ENCODE assay signal across 8 cellular contexts in genomic region chr9:136950656-136951030, GRCh38. TPM values are rescaled to one million over a fixed set of nuclear protein-coding genes. Genes with fewer than 3 reads are reported as not detected.
DNase-seq lines count a peak whose midpoint lies in the region; ATAC-seq, FAIRE-seq and TF ChIP-seq lines count a peak whose summit lies in the region.

No MANE protein-coding gene starts in this region.

- no peaks in the 10 kb centered on the region for H3K27me3 ChIP-seq in CD4-positive, CD25-positive, alpha-beta regulatory T cell (ENCODE audit: control insufficient read depth, insufficient read depth, low read length)
- peaks cover 2% of the 10 kb centered on the region for H3K27me3 ChIP-seq in NT2/D1 (ENCODE audit: insufficient read depth, insufficient read length)
- H3K27me3 ChIP-seq in endodermal cell (ENCODE audit: control insufficient read depth, insufficient read depth, low read length, poor library complexity, severe bottlenecking): no peaks in the 10 kb centered on the region

- DNase-seq in CD4-positive, CD25-positive, alpha-beta regulatory T cell: no peak
- DNase-seq in NT2/D1 (ENCODE audit: low read depth, low spot score) (no peak), endodermal cell (no peak), neural crest cell (ENCODE audit: low read depth, low spot score) (no peak), NCI-H2107 treated with DMSO at 0.1 percent for 48 hours (lab: John Stamatoyannopoulos, UW; ENCODE audit: unreplicated experiment) (no peak), HTR-8/SVneo (ENCODE audit: insufficient read length, low spot score) (no peak)
- DNase-seq in effector CD8-positive, alpha-beta T cell (lab: John Stamatoyannopoulos, UW): no peak

- H3K9me3 Mint-ChIP-seq in CD4-positive, CD25-positive, alpha-beta regulatory T cell: no peaks in the 10 kb centered on the region
- H3K9me3 Mint-ChIP-seq in endodermal cell: no peaks in the 10 kb centered on the region
- H3K9me3 Mint-ChIP-seq in neural crest cell: no peaks in the 10 kb centered on the region

- H3K9me3 ChIP-seq in CD4-positive, CD25-positive, alpha-beta regulatory T cell (ENCODE audit: control insufficient read depth in 2 of 2, low read length in 2 of 2): no peaks in the 10 kb centered on the region
- H3K9me3 ChIP-seq in NT2/D1 (ENCODE audit: insufficient read depth, low read length) (no peaks in the 10 kb centered on the region), endodermal cell (ENCODE audit: control insufficient read depth, low read length) (no peaks in the 10 kb centered on the region)

- peaks cover 4% of the 10 kb centered on the region for H3K27me3 Mint-ChIP-seq in CD4-positive, CD25-positive, alpha-beta regulatory T cell
- H3K27me3 Mint-ChIP-seq in endodermal cell (ENCODE audit: insufficient read depth) (no peaks in the 10 kb centered on the region), neural crest cell (ENCODE audit: low read depth) (no peaks in the 10 kb centered on the region)

- ATAC-seq in CD4-positive, CD25-positive, alpha-beta regulatory T cell (ENCODE audit: low read depth in 2 of 2): no peak
- ATAC-seq in HG03342 (IDR thresholded peaks at IDR 0.05; ENCODE audit: unreplicated experiment): no peak

- H3K36me3 ChIP-seq in CD4-positive, CD25-positive, alpha-beta regulatory T cell (ENCODE audit: control insufficient read depth, insufficient read depth, low read length): no peaks in the 10 kb centered on the region
- no peaks in the 10 kb centered on the region for H3K36me3 ChIP-seq in NT2/D1 (ENCODE audit: insufficient read depth, insufficient read length, low read length)
- no peaks in the 10 kb centered on the region for H3K36me3 ChIP-seq in endodermal cell (ENCODE audit: control insufficient read depth, insufficient read depth, low read length)

- WGBS in endodermal cell (ENCODE audit: insufficient coverage in 1 of 2, insufficient read length in 1 of 2), 2 experiments: 45 to 67% methylated on average over 4 to 7 of the region's 7 CpGs

- peak overlapping the region; percentile 76 for H3K27ac ChIP-seq in CD4-positive, CD25-positive, alpha-beta regulatory T cell (ENCODE audit: insufficient read depth, low read length, poor library complexity, severe bottlenecking)
- H3K27ac ChIP-seq in endodermal cell (ENCODE audit: low read depth, low read length): peak overlapping the region; percentile 57

- no peak overlapping the region for H3K4me3 ChIP-seq in CD4-positive, CD25-positive, alpha-beta regulatory T cell (ENCODE audit: low read depth, low read length)
- peak overlapping the region; percentile 77 for H3K4me3 ChIP-seq in NT2/D1 (ENCODE audit: insufficient read length, low read depth)
- peak overlapping the region; percentile 76 for H3K4me3 ChIP-seq in endodermal cell (ENCODE audit: low read length)

- peak overlapping the region; percentile 96 for H3K9ac ChIP-seq in NT2/D1 (ENCODE audit: insufficient read length, low read depth)
- peak overlapping the region; percentile 38 for H3K9ac ChIP-seq in endodermal cell (ENCODE audit: extremely low read depth, low read length, poor library complexity, severe bottlenecking)

- peaks cover 0 to 10% (median 0%) of the 10 kb centered on the region in 4 donors for H3K4me1 Mint-ChIP-seq in CD4-positive, CD25-positive, alpha-beta regulatory T cell
- H3K4me1 Mint-ChIP-seq in endodermal cell: peaks cover 8% of the 10 kb centered on the region
- H3K4me1 Mint-ChIP-seq in neural crest cell: peaks cover 4% of the 10 kb centered on the region

- peak overlapping the region; percentile 79 to 86 (median 85) for H3K4me3 Mint-ChIP-seq in CD4-positive, CD25-positive, alpha-beta regulatory T cell
- peak overlapping the region; percentile 73 for H3K4me3 Mint-ChIP-seq in endodermal cell
- H3K4me3 Mint-ChIP-seq in neural crest cell: peak overlapping the region; percentile 84

- FAIRE-seq in HTR-8/SVneo (lab: Jason Lieb, UNC): no peak

- H3K27ac Mint-ChIP-seq in CD4-positive, CD25-positive, alpha-beta regulatory T cell: peak overlapping the region in 1 of 3 donors; percentile 58
- H3K27ac Mint-ChIP-seq in endodermal cell: peak overlapping the region; percentile 95
- H3K27ac Mint-ChIP-seq in neural crest cell (ENCODE audit: unreplicated experiment): peak overlapping the region; percentile 78

- peaks cover 15% of the 10 kb centered on the region for H3K4me1 ChIP-seq in CD4-positive, CD25-positive, alpha-beta regulatory T cell (ENCODE audit: control insufficient read depth, insufficient read depth, low read length, poor library complexity, severe bottlenecking)
- H3K4me1 ChIP-seq in NT2/D1 (ENCODE audit: insufficient read depth, insufficient read length) (peaks cover 22% of the 10 kb centered on the region), endodermal cell (ENCODE audit: control insufficient read depth, insufficient read depth, low read length) (peaks cover 3% of the 10 kb centered on the region)

- no peak for TF ChIP-seq CTCF in endodermal cell (conservative IDR thresholded peaks at IDR 0.05)
- no peak for TF ChIP-seq CTCF in neural crest cell (conservative IDR thresholded peaks at IDR 0.05)

- H3K36me3 Mint-ChIP-seq in CD4-positive, CD25-positive, alpha-beta regulatory T cell: no peaks in the 10 kb centered on the region
- H3K36me3 Mint-ChIP-seq in endodermal cell (ENCODE audit: low read depth) (no peaks in the 10 kb centered on the region), neural crest cell (ENCODE audit: low read depth) (no peaks in the 10 kb centered on the region)

RNA-seq across cellular contexts. Expression of gene LCN12, which starts 1.4 kb away (rescaled TPM):
- total RNA-seq in CD4-positive, CD25-positive, alpha-beta regulatory T cell: 1.4 TPM
- not detected for polyA plus RNA-seq in CD4-positive, CD25-positive, alpha-beta regulatory T cell
- 1 to 10 TPM; 2.1 to 4.4 TPM for total RNA-seq in endodermal cell
- 0.85 TPM for polyA plus RNA-seq in endodermal cell (2013, experiment 1 of 2)
- 0.41 TPM for polyA plus RNA-seq in endodermal cell (2013, experiment 2 of 2)
- total RNA-seq in neural crest cell: 0.50 and 1.1 TPM in 2 replicates

RNA-seq across cellular contexts. Expression of gene C8G, which starts 5.6 kb away (rescaled TPM):
- total RNA-seq in CD4-positive, CD25-positive, alpha-beta regulatory T cell: 1.1 TPM
- polyA plus RNA-seq in CD4-positive, CD25-positive, alpha-beta regulatory T cell: under 1 TPM in 1 of 4 donors, not detected in 3; 0.96 TPM
- total RNA-seq in endodermal cell (1 to 10 TPM; 1.2 to 1.6 TPM), neural crest cell (0.59 and 0.98 TPM in 2 replicates)
- polyA plus RNA-seq in endodermal cell (2013, experiment 1 of 2): not detected
- polyA plus RNA-seq in endodermal cell (2013, experiment 2 of 2): not detected

RNA-seq across cellular contexts. Expression of gene FBXW5, which starts 6.1 kb away (rescaled TPM):
- total RNA-seq in CD4-positive, CD25-positive, alpha-beta regulatory T cell: 96.9 TPM
- 100 to 1,000 TPM in 3 of 4 donors, 10 to 100 TPM in 1; 91.6 to 134 (median 121) TPM for polyA plus RNA-seq in CD4-positive, CD25-positive, alpha-beta regulatory T cell
- total RNA-seq in endodermal cell: 10 to 100 TPM; 64.2 to 76.5 TPM
- polyA plus RNA-seq in endodermal cell (2013, experiment 1 of 2): 50.4 TPM
- polyA plus RNA-seq in endodermal cell (2013, experiment 2 of 2): 46.9 TPM
- total RNA-seq in neural crest cell: 81.2 and 83.9 TPM in 2 replicates

RNA-seq across cellular contexts. Expression of gene PTGDS, which starts 26.7 kb away (rescaled TPM):
- total RNA-seq in CD4-positive, CD25-positive, alpha-beta regulatory T cell: 15.4 TPM
- under 1 TPM in 1 of 4 donors, not detected in 3; 0.47 TPM for polyA plus RNA-seq in CD4-positive, CD25-positive, alpha-beta regulatory T cell
- 10 to 100 TPM; 13.8 to 22.1 TPM for total RNA-seq in endodermal cell
- polyA plus RNA-seq in endodermal cell (2013, experiment 1 of 2): 2.4 TPM
- polyA plus RNA-seq in endodermal cell (2013, experiment 2 of 2): 2.3 TPM
- not detected in 2 replicates for total RNA-seq in neural crest cell

RNA-seq across cellular contexts. Expression of gene LCNL1, which starts 32.1 kb away (rescaled TPM):
- total RNA-seq in CD4-positive, CD25-positive, alpha-beta regulatory T cell: not detected
- polyA plus RNA-seq in CD4-positive, CD25-positive, alpha-beta regulatory T cell: not detected
- total RNA-seq in endodermal cell (1 to 10 TPM; 1.4 to 2.2 TPM), neural crest cell (not detected in 2 replicates)
- polyA plus RNA-seq in endodermal cell (2013, experiment 1 of 2): 0.39 TPM
- polyA plus RNA-seq in endodermal cell (2013, experiment 2 of 2): 0.29 TPM
